ENCODE assay signal across 16 cellular contexts in genomic region chr22:35987487-35987886, GRCh38. TPM values are rescaled to one million over a fixed set of nuclear protein-coding genes. Genes with fewer than 3 reads are reported as not detected.
DNase-seq lines count a peak whose midpoint lies in the region; ATAC-seq and TF ChIP-seq lines count a peak whose summit lies in the region.
"Had no signal": no experiment of that assay in that cellular context is flagged by ENCODE, and none has a peak within 500 bp of the region (broad histone marks: within the 10 kb centered on the region; RNA-seq: fewer than 3 reads in every experiment).

No MANE protein-coding gene starts in this region.

- DNase-seq in AG08395 (ENCODE audit: low spot score) (peak; percentile 40), HuH-7 (ENCODE audit: low spot score) (peak; percentile 15), SK-MEL-5 (ENCODE audit: low read depth, low spot score) (peak; percentile 37), fibroblast of pulmonary artery (ENCODE audit: low read depth) (peak; percentile 38), upper lobe of left lung (no peak), NCI-H774 (lab: John Stamatoyannopoulos, UW) (no peak)
- DNase-seq in NK-92 treated with Interleukin-12 subunit alpha and Interleukin-12 subunit beta, amount 100 ng/mL, for 24 hours (lab: John Stamatoyannopoulos, UW) = no peak
- DNase-seq: activated CD4-positive, CD25-positive, alpha-beta regulatory T cell treated with anti-CD3 and anti-CD28 coated beads, Interleukin-2, amount 50 U/mL, for 72 hours; activated CD8-positive, alpha-beta memory T cell treated with anti-CD3 and anti-CD28 coated beads, Interleukin-2, amount 50 U/mL, for 4 hours; activated naive CD4-positive, alpha-beta T cell treated with anti-CD3 and anti-CD28 coated beads for 36 hours; COR-L47; left ventricle myocardium superior; NCI-H1417 treated with DMSO at 0.1 percent for 48 hours; stimulated activated CD4-positive, alpha-beta T cell treated with anti-CD3 and anti-CD28 coated beads, Interleukin-12 subunit alpha, Interleukin-12 subunit beta, amount 100 ng/mL, for 4 hours; stimulated activated naive CD4-positive, alpha-beta T cell treated with Interleukin-2 at 50 U/mL for 16 hours had no signal

- H3K27ac ChIP-seq in upper lobe of left lung = no peak overlapping the region

- peaks cover 6 to 15% (median 10%) of the 10 kb centered on the region in 4 donors for H3K4me1 ChIP-seq in upper lobe of left lung

- no peaks in the 10 kb centered on the region for H3K9me3 ChIP-seq in upper lobe of left lung

- no peak for TF ChIP-seq POLR2A in upper lobe of left lung (IDR thresholded peaks at IDR 0.05)

- H3K4me3 ChIP-seq in fibroblast of pulmonary artery (replicated peaks; ENCODE audit: low read depth, low read length) (no peak overlapping the region), upper lobe of left lung (no peak overlapping the region)

- WGBS in upper lobe of left lung, 2 donors = 76 to 82% methylated on average over 1 of the region's 1 CpG

- ATAC-seq in upper lobe of left lung (ENCODE audit: low FRiP score in 2 of 2) = no peak
- no peak for ATAC-seq in HG03039 (IDR thresholded peaks at IDR 0.05; ENCODE audit: unreplicated experiment)
- ATAC-seq: left ventricle myocardium superior had no signal

- TF ChIP-seq EP300 in upper lobe of left lung (IDR thresholded peaks at IDR 0.05) = no peak

- TF ChIP-seq CTCF in fibroblast of pulmonary artery (IDR thresholded peaks at IDR 0.05; ENCODE audit: low read length, missing control alignments) (no peak), upper lobe of left lung (IDR thresholded peaks at IDR 0.05) (no peak)

- no peaks in the 10 kb centered on the region for H3K36me3 ChIP-seq in upper lobe of left lung

- no peaks in the 10 kb centered on the region for H3K27me3 ChIP-seq in upper lobe of left lung

- in situ Hi-C loops in SK-MEL-5 (cut with HindIII; ENCODE audit: low pct_unique_long_range_greater_than_20kb, low sequenced_read_pairs) = no loop called here

RNA-seq across cellular contexts. Expression of gene RBFOX2, which starts 41.1 kb away (rescaled TPM):
- total RNA-seq in SK-MEL-5 (2014; rRNA removed; shearing (Covaris generic)) = 53.6 and 57.0 TPM in 2 replicates
- polyA plus RNA-seq in SK-MEL-5 (2015; cell fraction: cytosol; rRNA removed) = 55.4 and 63.8 TPM in 2 replicates
- polyA plus RNA-seq in SK-MEL-5 (2015; cell fraction: nucleus; rRNA removed) = 63.8 and 71.1 TPM in 2 replicates
- total RNA-seq in upper lobe of left lung = 10 to 100 TPM; 47.8 to 86.4 (median 54.5) TPM

Comparison
In these comparisons a context has a peak if more than half of its experiments do, and no peak if none do; other contexts are left out.
1. DNase-seq: peak in AG08395 (single experiment), HuH-7 (single experiment), SK-MEL-5 (single experiment) and fibroblast of pulmonary artery (single experiment); none in upper lobe of left lung (0 of 2), NCI-H774 (single experiment) and NK-92 treated with Interleukin-12 subunit alpha and Interleukin-12 subunit beta, amount 100 ng/mL, for 24 hours (single experiment).